7 cellular contexts compared by ENCODE assay signal in genomic region chr9:64870594-64870993, GRCh38.
DNase-seq lines count a peak whose midpoint lies in the region; ATAC-seq and TF ChIP-seq lines count a peak whose summit lies in the region.
"Not testable (repeated sequence)": the region's sequence is repeated elsewhere in the genome, so short reads cannot be mapped to it uniquely, and the experiment has no call there.

No MANE protein-coding gene starts in this region.

- H3K9me2 ChIP-seq in PC-3 (replicated peaks; ENCODE audit: low read length), result not testable (repeated sequence)

- not testable (repeated sequence) for H3K4me2 ChIP-seq in PC-3 (ENCODE audit: low read length)

- TF ChIP-seq CTCF in GM12865 (IDR thresholded peaks at IDR 0.05; ENCODE audit: insufficient read depth, low read depth, low read length, missing control alignments); PC-3 (conservative IDR thresholded peaks at IDR 0.05; ENCODE audit: low read depth, low read length); astrocyte of the spinal cord (IDR thresholded peaks at IDR 0.05; ENCODE audit: low read depth, low read length); fibroblast of the aortic adventitia (IDR thresholded peaks at IDR 0.05; ENCODE audit: insufficient read depth, low read length); mucosa of descending colon (IDR thresholded peaks at IDR 0.05): not testable (repeated sequence)

- H4K20me1 ChIP-seq in PC-3 (ENCODE audit: low read length), result not testable (repeated sequence)

- not testable (repeated sequence) for H3K36me3 ChIP-seq in PC-3 (ENCODE audit: low read depth, low read length); mucosa of descending colon (ENCODE audit: low read depth)

- DNase-seq in GM12865 (ENCODE audit: low read depth) (peak; percentile 74), HT1080 (ENCODE audit: low read depth) (peak; percentile 83), PC-3 (peak; percentile 42), astrocyte of the spinal cord (ENCODE audit: low read depth, low spot score) (peak; percentile 16), fibroblast of the aortic adventitia (ENCODE audit: low read depth) (peak; percentile 0), mucosa of descending colon (peak; percentile 33 to 54 (median 52))

- not testable (repeated sequence) for H3K27me3 ChIP-seq in PC-3 (ENCODE audit: low read length)

- H3K79me2 ChIP-seq in PC-3 (ENCODE audit: low read length), result not testable (repeated sequence)

- not testable (repeated sequence) for BruUV-seq in PC-3 (replicated peaks; lab: Mats Ljungman, UMichigan)

- not testable (repeated sequence) for H3K4me3 ChIP-seq in GM12865 (ENCODE audit: low read depth, low read length); PC-3 (ENCODE audit: low read length); astrocyte of the spinal cord (ENCODE audit: low read depth, low read length); fibroblast of the aortic adventitia (ENCODE audit: low read depth, low read length); mucosa of descending colon

- intact Hi-C loops in PC-3 (cut with micrococcal nuclease); mucosa of descending colon (cut with DNase I, micrococcal nuclease): not testable (repeated sequence)

- CTCF ChIA-PET in PC-3 (lab: Charles Lee), result not testable (repeated sequence)

- not testable (repeated sequence) for H3K9ac ChIP-seq in PC-3 (ENCODE audit: low read length)

- H3K4me1 ChIP-seq in PC-3 (ENCODE audit: insufficient read depth, low read length); mucosa of descending colon (ENCODE audit: low read depth): not testable (repeated sequence)

- not testable (repeated sequence) for H3K27ac ChIP-seq in PC-3 (ENCODE audit: low read length)

- peak; percentile 12 for ATAC-seq in GM21360 (IDR thresholded peaks at IDR 0.05; ENCODE audit: unreplicated experiment)
- not testable (repeated sequence) for ATAC-seq in PC-3, mucosa of descending colon

- in situ Hi-C loops in astrocyte of the spinal cord (cut with HindIII; ENCODE audit: low sequenced_read_pairs), result not testable (repeated sequence)

- H3F3A ChIP-seq in PC-3 (ENCODE audit: low read length, unreplicated experiment), result not testable (repeated sequence)

- not testable (repeated sequence) for H2AFZ ChIP-seq in PC-3 (ENCODE audit: low read length)

- POLR2A ChIA-PET in PC-3 (lab: Charles Lee; ENCODE audit: unreplicated experiment), result not testable (repeated sequence)

- not testable (repeated sequence) for H3K9me3 ChIP-seq in PC-3 (ENCODE audit: low read length); mucosa of descending colon

Comparison
In these comparisons a context has a peak if more than half of its experiments do, and no peak if none do; other contexts are left out.
1. DNase-seq: peak in every context shown above with its lines; median percentile 83 in HT1080; 74 in GM12865; 52 in mucosa of descending colon; 42 in PC-3; 16 in astrocyte of the spinal cord; 0 in fibroblast of the aortic adventitia.